In the genomic region with DNA sequence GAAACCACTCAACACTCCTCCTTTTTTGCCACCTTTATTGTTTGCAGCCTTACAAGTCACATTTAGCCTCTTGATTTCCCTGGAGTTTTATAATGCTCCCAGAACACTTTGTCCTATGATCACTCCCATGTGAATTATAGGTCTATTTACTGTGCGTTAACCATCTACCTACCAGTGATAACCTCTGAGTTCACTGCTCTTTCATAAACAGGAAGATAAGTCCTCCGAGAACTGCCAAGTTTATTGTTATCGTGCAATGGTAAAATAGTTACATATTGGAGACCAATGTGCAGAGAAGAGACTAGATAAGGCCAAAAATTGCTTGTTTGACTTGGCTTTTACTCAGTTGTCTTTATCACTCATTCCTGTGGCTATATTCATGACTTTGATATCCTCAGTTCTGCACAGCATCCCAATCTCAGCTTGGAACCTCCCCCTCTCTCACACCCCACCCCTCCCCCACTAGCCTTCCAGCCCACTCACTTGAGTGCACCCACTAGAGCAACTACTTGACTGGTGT, we compare ENCODE assay signal across 27 cellular contexts. TPM values are rescaled to one million over a fixed set of nuclear protein-coding genes. Genes with fewer than 3 reads are reported as not detected.
DNase-seq lines count a peak whose midpoint lies in the region; ATAC-seq, FAIRE-seq and TF ChIP-seq lines count a peak whose summit lies in the region.
"Had no signal": no experiment of that assay in that cellular context is flagged by ENCODE, and none has a peak within 500 bp of the region (broad histone marks: within the 10 kb centered on the region; RNA-seq: fewer than 3 reads in every experiment).

No MANE protein-coding gene starts in this region.

- no peak for ATAC-seq in foreskin keratinocyte
- ATAC-seq: naive thymus-derived CD4-positive, alpha-beta T cell; T-cell had no signal

- peaks cover 36% of the 10 kb centered on the region for H3K4me1 Mint-ChIP-seq in astrocyte (ENCODE audit: low read depth, unreplicated experiment)

- H3K4me2 ChIP-seq in Karpas-422 (ENCODE audit: low read depth, low read length, poor library complexity, severe bottlenecking) (no peak overlapping the region), astrocyte (ENCODE audit: low read length) (no peak overlapping the region)
- H3K4me2 ChIP-seq: smooth muscle cell had no signal

- H3K79me2 ChIP-seq in Karpas-422 (ENCODE audit: low read length), result no peaks in the 10 kb centered on the region
- H3K79me2 ChIP-seq in astrocyte (ENCODE audit: insufficient read depth, low read length), result no peaks in the 10 kb centered on the region

- peak; percentile 51 to 64 for TF ChIP-seq RAD21 in liver (IDR thresholded peaks at IDR 0.05)

- H3K4me3 Mint-ChIP-seq in astrocyte (ENCODE audit: unreplicated experiment), result no peak overlapping the region
- H3K4me3 Mint-ChIP-seq: activated CD4-positive, alpha-beta T cell treated with anti-CD3 and anti-CD28 coated beads, Interleukin-2, amount 10 ng/mL, durations not matched to agents 24 days and 14 days; activated naive CD4-positive, alpha-beta T cell treated with anti-CD3 and anti-CD28 coated beads for 36 hours; memory B cell; naive thymus-derived CD4-positive, alpha-beta T cell; T-cell had no signal

- H3K27me3 ChIP-seq in Karpas-422 (ENCODE audit: low read length), result peaks cover 3% of the 10 kb centered on the region; the same call in 1 of the 2 replicates
- H3K27me3 ChIP-seq in astrocyte (ENCODE audit: insufficient read depth, low read length), result no peaks in the 10 kb centered on the region
- no peaks in the 10 kb centered on the region for H3K27me3 ChIP-seq in liver (ENCODE audit: control insufficient read depth in 4 of 4, insufficient read depth in 4 of 4, low read length in 3 of 4)
- peaks cover 5% of the 10 kb centered on the region for H3K27me3 ChIP-seq in foreskin keratinocyte
- H3K27me3 ChIP-seq: MG63, uterus had no signal

- 21% methylated on average over 3 of the region's 3 CpGs for WGBS in liver

- H3K9ac ChIP-seq in Karpas-422 (ENCODE audit: low read length) (no peak overlapping the region), astrocyte (ENCODE audit: low read length) (no peak overlapping the region), liver (ENCODE audit: low read depth in 1 of 2, low read length in 2 of 2) (peak overlapping the region; percentile 39 to 48)

- no peak for TF ChIP-seq CTCF in 22Rv1 (IDR thresholded peaks at IDR 0.05)
- no peak for TF ChIP-seq CTCF in astrocyte (IDR thresholded peaks at IDR 0.05; ENCODE audit: insufficient read depth, low read depth, low read length)
- no peak for TF ChIP-seq CTCF in liver (IDR thresholded peaks at IDR 0.05; ENCODE audit: low read depth, low read length, missing input control)
- TF ChIP-seq CTCF in foreskin keratinocyte (conservative IDR thresholded peaks at IDR 0.05), result no peak

- no peak for FAIRE-seq in astrocyte (lab: Jason Lieb, UNC)
- FAIRE-seq: endometrium, GM18507, H54, TTC549 had no signal

- H3K27ac ChIP-seq in 22Rv1, result peak overlapping the region; percentile 48
- H3K27ac ChIP-seq in Karpas-422 (ENCODE audit: low read length), result no peak overlapping the region
- no peak overlapping the region for H3K27ac ChIP-seq in astrocyte (ENCODE audit: low read depth, low read length)
- peak overlapping the region; percentile 73 for H3K27ac ChIP-seq in liver (ENCODE audit: low read depth in 1 of 2, low read length in 2 of 2)
- H3K27ac ChIP-seq in foreskin keratinocyte, result no peak overlapping the region
- H3K27ac ChIP-seq: uterus had no signal

- no peaks in the 10 kb centered on the region for H3K9me2 ChIP-seq in Karpas-422 (replicated peaks; ENCODE audit: insufficient read depth, low read length)

- H3K27me3 Mint-ChIP-seq in astrocyte (ENCODE audit: low read depth, unreplicated experiment), result no peaks in the 10 kb centered on the region

- peak overlapping the region; percentile 98 for H3K27ac Mint-ChIP-seq in astrocyte (ENCODE audit: unreplicated experiment)
- H3K27ac Mint-ChIP-seq: activated CD4-positive, alpha-beta T cell treated with anti-CD3 and anti-CD28 coated beads, Interleukin-2, amount 10 ng/mL, durations not matched to agents 24 days and 14 days; activated naive CD4-positive, alpha-beta T cell treated with anti-CD3 and anti-CD28 coated beads for 36 hours; memory B cell; naive thymus-derived CD4-positive, alpha-beta T cell; T-cell had no signal

- H3K36me3 ChIP-seq in Karpas-422 (ENCODE audit: insufficient read depth, low read length) (no peaks in the 10 kb centered on the region), astrocyte (ENCODE audit: insufficient read depth, low read length) (no peaks in the 10 kb centered on the region), liver (ENCODE audit: control insufficient read depth in 4 of 4, insufficient read depth in 3 of 4, low read depth in 1 of 4, low read length in 3 of 4) (no peaks in the 10 kb centered on the region)
- H3K36me3 ChIP-seq: MG63, uterus had no signal

- H3K4me1 ChIP-seq in Karpas-422 (ENCODE audit: low read length), result peaks cover 7% of the 10 kb centered on the region; the same call in 1 of the 2 replicates
- H3K4me1 ChIP-seq in astrocyte (ENCODE audit: insufficient read depth, low read length), result no peaks in the 10 kb centered on the region
- peaks cover 6 to 21% (median 13%) of the 10 kb centered on the region in 4 donors for H3K4me1 ChIP-seq in liver (ENCODE audit: control insufficient read depth in 4 of 4, insufficient read depth in 4 of 4, low read length in 3 of 4)
- H3K4me1 ChIP-seq in foreskin keratinocyte, result no peaks in the 10 kb centered on the region
- H3K4me1 ChIP-seq: uterus had no signal

- peaks cover 3% of the 10 kb centered on the region for H3K9me3 Mint-ChIP-seq in astrocyte (ENCODE audit: unreplicated experiment)
- H3K9me3 Mint-ChIP-seq: activated CD4-positive, alpha-beta T cell treated with anti-CD3 and anti-CD28 coated beads, Interleukin-2, amount 10 ng/mL, durations not matched to agents 24 days and 14 days; activated naive CD4-positive, alpha-beta T cell treated with anti-CD3 and anti-CD28 coated beads for 36 hours; memory B cell; T-cell had no signal

- H3K9me3 ChIP-seq in Karpas-422 (ENCODE audit: low read length) (no peaks in the 10 kb centered on the region), astrocyte (ENCODE audit: insufficient read depth, low read depth, low read length) (no peaks in the 10 kb centered on the region), liver (ENCODE audit: control insufficient read depth in 4 of 4, low read length in 3 of 4) (no peaks in the 10 kb centered on the region)
- H3K9me3 ChIP-seq: MG63, uterus had no signal

- no peak overlapping the region for H3K4me3 ChIP-seq in Karpas-422 (ENCODE audit: low read length)
- no peak overlapping the region for H3K4me3 ChIP-seq in astrocyte (ENCODE audit: insufficient read depth, low read depth, low read length)
- H3K4me3 ChIP-seq in liver (ENCODE audit: low read depth in 1 of 3, low read length in 3 of 3), result peak overlapping the region in 1 of 3 donors; percentile 12
- H3K4me3 ChIP-seq: MG63, smooth muscle cell, uterus had no signal

- DNase-seq in Karpas-422 (peak; percentile 37), astrocyte (ENCODE audit: low read depth) (no peak), foreskin keratinocyte (no peak), NCI-H1048 (lab: John Stamatoyannopoulos, UW) (no peak), NCI-H1417 (lab: John Stamatoyannopoulos, UW) (no peak), NCI-H1436 (lab: John Stamatoyannopoulos, UW) (no peak)
- DNase-seq: activated CD4-positive, alpha-beta T cell treated with anti-CD3 and anti-CD28 coated beads, Interleukin-2, amount 10 ng/mL, durations not matched to agents 24 days and 14 days; activated naive CD4-positive, alpha-beta T cell treated with anti-CD3 and anti-CD28 coated beads for 36 hours; amniotic stem cell; GDM1; MG63; naive thymus-derived CD4-positive, alpha-beta T cell; NCI-H1417 treated with DMSO at 0.1 percent for 48 hours; NCI-H2107; NCI-H524; nucleus accumbens; SIG-M5; T-cell; uterus had no signal

- H2AFZ ChIP-seq in Karpas-422 (ENCODE audit: low read length) (no peak overlapping the region), astrocyte (ENCODE audit: low read depth, low read length) (no peak overlapping the region)

- H3K36me3 Mint-ChIP-seq in astrocyte (ENCODE audit: low read depth, unreplicated experiment), result no peaks in the 10 kb centered on the region
- H3K36me3 Mint-ChIP-seq: naive thymus-derived CD4-positive, alpha-beta T cell; T-cell had no signal

- H4K20me1 ChIP-seq in Karpas-422 (ENCODE audit: insufficient read depth, low read depth, low read length) (no peaks in the 10 kb centered on the region), astrocyte (ENCODE audit: insufficient read depth, low read length) (no peaks in the 10 kb centered on the region)

TF ChIP-seq in liver, 16 proteins besides CTCF, POLR2A, EP300 and RAD21 (continues in another document):
- no peak for TF ChIP-seq TAF1 (conservative IDR thresholded peaks at IDR 0.05)

RNA-seq across cellular contexts. Expression of gene NUDT9, which starts 12.9 kb away (rescaled TPM):
- total RNA-seq in Karpas-422 (2014; rRNA removed; shearing (Covaris generic); ENCODE audit: low replicate concordance), result 17.6 and 18.5 TPM in 2 replicates
- total RNA-seq in astrocyte (31.9 and 33.7 TPM in 2 replicates), liver (10 to 100 TPM in 1 of 2 donors, 1 to 10 TPM in 1; 9.2 to 21.8 TPM), foreskin keratinocyte (15.1 and 18.2 TPM in 2 replicates)
- polyA plus RNA-seq in liver (10 to 100 TPM; 32.1 to 37.3 TPM), foreskin keratinocyte (21.1 and 21.2 TPM in 2 replicates)

RNA-seq across cellular contexts. Expression of gene HSD17B11, which starts 18.5 kb away (rescaled TPM):
- total RNA-seq in Karpas-422 (2014; rRNA removed; shearing (Covaris generic); ENCODE audit: low replicate concordance), result 4.7 and 31.0 TPM in 2 replicates
- 32.8 and 34.0 TPM in 2 replicates for total RNA-seq in astrocyte
- total RNA-seq in liver, result 100 to 1,000 TPM; 109 to 120 TPM
- polyA plus RNA-seq in liver, result 100 to 1,000 TPM in 1 of 2 donors, 10 to 100 TPM in 1; 94.8 to 133 TPM
- total RNA-seq in foreskin keratinocyte, result 6.5 and 8.6 TPM in 2 replicates
- polyA plus RNA-seq in foreskin keratinocyte, result 5.2 and 5.7 TPM in 2 replicates

Comparison
In these comparisons a context has a peak if more than half of its experiments do, and no peak if none do; other contexts are left out.
1. H3K27ac ChIP-seq: peak in 22Rv1 (single experiment) and liver (2 of 2); none in Karpas-422 (single experiment), astrocyte (single experiment) and foreskin keratinocyte (single experiment).
2. H3K9ac ChIP-seq: peak in liver (2 of 2); none in Karpas-422 (single experiment) and astrocyte (single experiment).